Comparison of ENCODE assay signal across 11 cellular contexts in genomic region chr1:67710417-67710816, GRCh38. TPM values are rescaled to one million over a fixed set of nuclear protein-coding genes. Genes with fewer than 3 reads are reported as not detected.
DNase-seq lines count a peak whose midpoint lies in the region; ATAC-seq and TF ChIP-seq lines count a peak whose summit lies in the region.
"Had no signal": no experiment of that assay in that cellular context is flagged by ENCODE, and none has a peak within 500 bp of the region (broad histone marks: within the 10 kb centered on the region; RNA-seq: fewer than 3 reads in every experiment).

No MANE protein-coding gene starts in this region.

- RAD21 ChIA-PET in HCT116 (lab: Charles Lee; ENCODE audit: low non-redundant PET in 1 of 2, low total read pairs in 2 of 2, uncharacterized antibody in 2 of 2, unreplicated experiment in 2 of 2): no interaction called here

- WGBS in stomach, 5 donors: 40 to 52% (median 48%) methylated on average over 5 of the region's 5 CpGs

- CTCF ChIA-PET in HCT116 (lab: Charles Lee): interaction anchor here (2.5 kb wide), 1 partner anchor 10 kb away, joined by 12 read pairs; no protein-coding TSS in a partner anchor

- H3K4me2 ChIP-seq in HCT116 (ENCODE audit: low read length): peak overlapping the region; percentile 20; the same call in 1 of the 2 replicates

- TF ChIP-seq RAD21 in HCT116 (IDR thresholded peaks at IDR 0.05; ENCODE audit: low read depth): no peak

- H3K4me3 ChIP-seq in HCT116 (replicated peaks in 1 of 2; ENCODE audit: low read depth in 1 of 2, low read length in 2 of 2): no peak overlapping the region
- no peak overlapping the region for H3K4me3 ChIP-seq in ascending aorta
- no peak overlapping the region for H3K4me3 ChIP-seq in stomach

- no TSS peak for BruUV-seq in HCT116 (replicated peaks; lab: Mats Ljungman, UMichigan)

- H2AFZ ChIP-seq in HCT116 (ENCODE audit: low read depth, low read length, poor library complexity, severe bottlenecking): no peak overlapping the region

- H3K9ac ChIP-seq in HCT116 (ENCODE audit: low read length): no peak overlapping the region

- DNase-seq in HCT116 (ENCODE audit: low read depth, low spot score): no peak
- peak; percentile 15 to 86 for DNase-seq in ascending aorta (ENCODE audit: low spot score in 2 of 2)
- DNase-seq in glomerular visceral epithelial cell (ENCODE audit: extremely low spot score): peak; percentile 40
- no peak for DNase-seq in stomach
- DNase-seq in cerebellum (ENCODE audit: low spot score): no peak
- DNase-seq in NCI-H526 treated with DMSO at 0.1 percent for 48 hours (lab: John Stamatoyannopoulos, UW): no peak
- DNase-seq: activated CD8-positive, alpha-beta memory T cell treated with anti-CD3 and anti-CD28 coated beads, Interleukin-2, amount 50 U/mL, for 4 hours; NK-92 treated with Interleukin-12 subunit alpha and Interleukin-12 subunit beta, amount 100 ng/mL, for 24 hours; posterior cingulate gyrus had no signal

- H3K36me3 ChIP-seq in HCT116 (ENCODE audit: control insufficient read depth in 1 of 2, insufficient read depth in 2 of 2, low read length in 2 of 2) (no peaks in the 10 kb centered on the region), ascending aorta (peaks cover 0 to 9% of the 10 kb centered on the region in 2 donors), stomach (peaks cover 0 to 17% (median 5%) of the 10 kb centered on the region in 4 donors)

- no peak for TF ChIP-seq POLR2A in HCT116 (IDR thresholded peaks at IDR 0.05; ENCODE audit: borderline replicate concordance, extremely low read depth, insufficient read depth, insufficient read length)
- TF ChIP-seq POLR2A in stomach (IDR thresholded peaks at IDR 0.05): no peak

- H3K9me3 ChIP-seq in HCT116 (ENCODE audit: control insufficient read depth in 1 of 2, insufficient read depth in 1 of 2, low read depth in 1 of 2, low read length in 2 of 2) (no peaks in the 10 kb centered on the region), ascending aorta (no peaks in the 10 kb centered on the region), stomach (no peaks in the 10 kb centered on the region)

- H3K27ac ChIP-seq in HCT116 (ENCODE audit: low read depth, low read length) (no peak overlapping the region), ascending aorta (peak overlapping the region; percentile 67 to 80), stomach (peak overlapping the region; percentile 19 to 78 (median 69))

- H3K4me1 ChIP-seq in HCT116 (ENCODE audit: control insufficient read depth in 1 of 2, insufficient read depth in 2 of 2, low read length in 2 of 2) (peaks cover 53 to 70% of the 10 kb centered on the region in 2 experiments), ascending aorta (peaks cover 30 to 76% of the 10 kb centered on the region in 2 donors), stomach (peaks cover 40 to 80% (median 66%) of the 10 kb centered on the region in 4 donors)

- no peaks in the 10 kb centered on the region for H3K79me2 ChIP-seq in HCT116 (ENCODE audit: insufficient read depth, low read length)

- no peaks in the 10 kb centered on the region for H3K9me2 ChIP-seq in HCT116 (ENCODE audit: insufficient read depth)

- H3K27me3 ChIP-seq in HCT116 (ENCODE audit: insufficient read depth, low read length) (no peaks in the 10 kb centered on the region), ascending aorta (no peaks in the 10 kb centered on the region), stomach (no peaks in the 10 kb centered on the region)

- no peak for TF ChIP-seq EP300 in stomach (IDR thresholded peaks at IDR 0.05)

- no peaks in the 10 kb centered on the region for H4K20me1 ChIP-seq in HCT116 (ENCODE audit: insufficient read depth)

- ATAC-seq in HCT116 (no peak), HG03135 (IDR thresholded peaks at IDR 0.05; ENCODE audit: unreplicated experiment) (no peak), HG03457 (IDR thresholded peaks at IDR 0.05; ENCODE audit: unreplicated experiment) (no peak)

- POLR2A ChIA-PET in HCT116 (lab: Charles Lee): no interaction called here

- TF ChIP-seq CTCF in HCT116 (IDR thresholded peaks at IDR 0.05 in 2 of 3, conservative IDR thresholded peaks at IDR 0.05 in 1 of 3; ENCODE audit: borderline replicate concordance in 1 of 3, insufficient read depth in 1 of 3, low read depth in 2 of 3, low read length in 2 of 3) (no peak), ascending aorta (IDR thresholded peaks at IDR 0.05) (no peak), stomach (IDR thresholded peaks at IDR 0.05) (no peak)

- intact Hi-C loops in HCT116 (cut with micrococcal nuclease): no loop called here
- intact Hi-C loops in ascending aorta (cut with DNase I): no loop called here
- intact Hi-C loops in stomach (cut with DNase I; ENCODE audit: low total_unique reads): no loop called here

TF ChIP-seq in HCT116, 20 proteins besides CTCF, POLR2A, EP300 and RAD21:
- 0 out of 2 replicates have a peak, but pooled peaks have one; percentile 17 for TF ChIP-seq SP1 (IDR thresholded peaks at IDR 0.05; ENCODE audit: low read depth)
- TF ChIP-seq EZH2phosphoT487 (IDR thresholded peaks at IDR 0.05; ENCODE audit: borderline replicate concordance): no peak
TF ChIP-seq in HCT116: peak in this region for 1.

RNA-seq across cellular contexts. Expression of gene GADD45A, which starts 25.4 kb away (rescaled TPM):
- total RNA-seq in HCT116 (2021; ENCODE audit: unreplicated experiment) (105 TPM), ascending aorta (111 TPM), stomach (10 to 100 TPM in 4 of 5 donors, 1 to 10 TPM in 1; 4.7 to 63.8 (median 37.5) TPM), cerebellum (6.2 TPM)
- 158 and 173 TPM in 2 replicates for polyA plus RNA-seq in HCT116 (2012)
- polyA plus RNA-seq in stomach: 10 to 100 TPM; 31.6 to 84.8 (median 39.4) TPM

Comparison
In these comparisons a context has a peak if more than half of its experiments do, and no peak if none do; other contexts are left out.
1. DNase-seq: peak in ascending aorta (2 of 2) and glomerular visceral epithelial cell (single experiment); none in HCT116 (single experiment), stomach (single experiment), cerebellum (single experiment) and NCI-H526 treated with DMSO at 0.1 percent for 48 hours (single experiment).